1 cellular context compared by ENCODE assay signal in genomic region chr6:46735720-46736031, GRCh38.
TF ChIP-seq lines count a peak whose summit lies in the region.

No MANE protein-coding gene starts in this region.

TF ChIP-seq in endothelial cell of umbilical vein, 7 proteins besides CTCF, POLR2A, EP300 and RAD21 (continued from another document):
- TF ChIP-seq FOS (IDR thresholded peaks at IDR 0.05; ENCODE audit: borderline replicate concordance, insufficient read depth, low read length), result no peak
- TF ChIP-seq JUN (IDR thresholded peaks at IDR 0.05; ENCODE audit: borderline replicate concordance, insufficient read depth, insufficient read length, low read depth), result no peak
- TF ChIP-seq, protein P1, sequence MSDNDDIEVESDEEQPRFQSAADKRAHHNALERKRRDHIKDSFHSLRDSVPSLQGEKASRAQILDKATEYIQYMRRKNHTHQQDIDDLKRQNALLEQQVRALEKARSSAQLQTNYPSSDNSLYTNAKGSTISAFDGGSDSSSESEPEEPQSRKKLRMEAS (IDR thresholded peaks at IDR 0.05; ENCODE audit: insufficient read depth, insufficient read length), result no peak
- TF ChIP-seq EZH2 (IDR thresholded peaks at IDR 0.05; ENCODE audit: borderline replicate concordance, low read depth, low read length, severe bottlenecking), result no peak
- TF ChIP-seq MYC (IDR thresholded peaks at IDR 0.05; ENCODE audit: low read depth, low read length), result no peak
- no peak for TF ChIP-seq POLR2AphosphoS5 (IDR thresholded peaks at IDR 0.05; ENCODE audit: insufficient read depth, low read depth, low read length)
TF ChIP-seq in endothelial cell of umbilical vein: peak in this region for 0.
